In genomic region chr7:65045589-65045988, GRCh38 we compare ENCODE assay signal across 1 cellular context.
TF ChIP-seq lines count a peak whose summit lies in the region.

No MANE protein-coding gene starts in this region.

TF ChIP-seq in K562, 482 proteins besides CTCF, POLR2A, EP300 and RAD21:
- TF ChIP-seq RBM25 (IDR thresholded peaks at IDR 0.05; ENCODE audit: low read depth, low read length, severe bottlenecking) (peak; percentile 68), THRAP3 (IDR thresholded peaks at IDR 0.05; ENCODE audit: borderline replicate concordance) (0 out of 2 replicates have a peak, but pooled peaks have one; percentile 37), PHF20 (IDR thresholded peaks at IDR 0.05; ENCODE audit: partially characterized antibody) (peak; percentile 25), SMARCA5 (IDR thresholded peaks at IDR 0.05) (0 out of 2 replicates have a peak, but pooled peaks have one; percentile 18), KDM1A (IDR thresholded peaks at IDR 0.05) (peak in 1 of 2 experiments; percentile 32; a peak in 1 of 4 replicates), BCOR (IDR thresholded peaks at IDR 0.05) (peak; percentile 79), POLR2B (IDR thresholded peaks at IDR 0.05; ENCODE audit: low read depth, partially characterized antibody) (peak; percentile 37)
